ENCODE assay signal across 19 cellular contexts in the genomic region with DNA sequence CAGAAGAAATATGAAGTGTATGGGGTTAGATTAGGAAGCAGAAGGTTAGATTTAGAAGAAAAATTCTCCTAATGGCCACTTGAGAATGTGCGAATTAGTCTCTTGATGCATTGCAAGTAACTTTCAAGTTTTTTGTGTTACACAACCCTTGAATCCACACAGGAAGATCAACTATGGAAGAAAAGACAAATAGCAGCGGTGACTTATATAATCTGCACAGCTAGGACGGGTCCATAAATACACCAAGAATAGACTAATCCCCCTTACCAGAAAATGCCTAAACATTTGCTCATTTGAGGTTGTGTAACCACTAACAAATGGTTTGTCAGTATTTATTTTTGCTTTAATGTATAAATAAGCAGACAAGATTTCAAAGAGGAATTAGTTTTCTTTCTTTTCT.
"Had no signal": no experiment of that assay in that cellular context is flagged by ENCODE, and none has a peak within 500 bp of the region (broad histone marks: within the 10 kb centered on the region; RNA-seq: fewer than 3 reads in every experiment).

No MANE protein-coding gene starts in this region.

- H3K4me3 ChIP-seq: esophagus muscularis mucosa, hepatocyte, lower lobe of right lung, testis had no signal

- H3K36me3 ChIP-seq: esophagus muscularis mucosa, lower lobe of right lung had no signal

- H3K4me1 ChIP-seq: esophagus muscularis mucosa, testis had no signal

- DNase-seq: activated CD4-positive, alpha-beta T cell treated with anti-CD3 and anti-CD28 coated beads, Interleukin-2, amount 10 ng/mL, durations not matched to agents 7 days and 5 days; activated CD8-positive, alpha-beta T cell treated with anti-CD3 and anti-CD28 coated beads, Interleukin-2, amount 10 ng/mL, durations not matched to agents 7 days and 5 days; activated naive CD4-positive, alpha-beta T cell treated with Interleukin-2 at 50 U/mL for 16 hours; activated T-cell treated with anti-CD3 and anti-CD28 coated beads, Interleukin-2, amount 50 U/mL, for 24 hours; aorta; cortex of kidney; effector CD8-positive, alpha-beta T cell; lower lobe of right lung; midbrain; nephron progenitor cell; nucleus accumbens; posterior cingulate gyrus; stimulated activated CD4-positive, alpha-beta T cell treated with anti-CD3 and anti-CD28 coated beads, Interleukin-4, amount 100 ng/mL, for 1 hour; stimulated activated naive CD8-positive, alpha-beta T cell treated with anti-CD3 and anti-CD28 coated beads, Interleukin-15, amount 100 ng/mL, for 72 hours; T-helper 1 cell; T1000; testis had no signal

- H3K27ac ChIP-seq: esophagus muscularis mucosa, hepatocyte, lower lobe of right lung, testis had no signal

- H2AFZ ChIP-seq: hepatocyte had no signal

- H3K4me2 ChIP-seq: hepatocyte had no signal

- H3K9me3 ChIP-seq: esophagus muscularis mucosa, lower lobe of right lung, testis had no signal

- H3K79me2 ChIP-seq: hepatocyte had no signal

- H3K27me3 ChIP-seq: esophagus muscularis mucosa, hepatocyte, testis had no signal
